In the genomic region with DNA sequence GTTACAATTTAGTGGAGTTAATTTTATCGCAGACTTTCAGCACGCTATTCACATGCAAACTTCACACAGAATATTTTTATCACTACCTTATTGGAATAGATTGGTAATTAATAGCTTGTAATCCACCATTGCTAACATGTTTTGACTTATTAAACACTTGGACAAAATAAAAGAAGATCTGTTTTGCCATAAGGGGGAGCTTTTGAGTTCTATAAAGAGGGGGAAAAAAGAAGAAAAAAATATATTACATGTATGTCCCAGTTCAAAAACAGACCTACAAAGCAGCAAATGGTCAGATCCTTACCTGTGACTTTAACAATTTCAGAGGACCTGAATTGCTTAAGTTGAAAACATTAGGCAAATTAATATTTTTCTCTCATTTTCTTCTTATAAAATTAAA, we compare ENCODE assay signal across 9 cellular contexts. TPM values are rescaled to one million over a fixed set of nuclear protein-coding genes. Genes with fewer than 3 reads are reported as not detected.
A peak's percentile ranks its signal among the peaks of the same experiment; 100 is the strongest.
DNase-seq lines count a peak whose midpoint lies in the region; TF ChIP-seq lines count a peak whose summit lies in the region.
"Had no signal": no experiment of that assay in that cellular context is flagged by ENCODE, and none has a peak within 500 bp of the region (broad histone marks: within the 10 kb centered on the region; RNA-seq: fewer than 3 reads in every experiment).

No MANE protein-coding gene starts in this region.

- peak; percentile 42 for TF ChIP-seq CTCF in AG09319 (IDR thresholded peaks at IDR 0.05; ENCODE audit: low read depth, low read length)
- peak; percentile 36; the same call in 1 of the 2 replicates for TF ChIP-seq CTCF in KMS-11 (conservative IDR thresholded peaks at IDR 0.05; ENCODE audit: low read depth, low read length)
- no peak for TF ChIP-seq CTCF in lower leg skin (IDR thresholded peaks at IDR 0.05)

- no peak for TF ChIP-seq POLR2A in lower leg skin (IDR thresholded peaks at IDR 0.05)

- intact Hi-C loops in lower leg skin (cut with DNase I; ENCODE audit: low total_unique reads): no loop called here

- DNase-seq in AG09319 (ENCODE audit: extremely low read depth, low read depth) (no peak), astrocyte of the hippocampus (ENCODE audit: low read depth, low spot score) (peak; percentile 55), lung microvascular endothelial cell (ENCODE audit: low read depth in 2 of 2) (peak; percentile 24 to 45), CD1c-positive myeloid dendritic cell (ENCODE audit: extremely low spot score) (no peak), caudate nucleus (lab: John Stamatoyannopoulos, UW) (no peak), lower leg skin (ENCODE audit: low spot score in 2 of 2) (no peak)
- DNase-seq in central memory CD4-positive, alpha-beta T cell: no peak
- DNase-seq: stimulated activated CD4-positive, alpha-beta T cell treated with anti-CD3 and anti-CD28 coated beads, Interleukin-4, amount 100 ng/mL, for 1 hour had no signal

- no peak overlapping the region for H3K4me2 ChIP-seq in KMS-11

- no peaks in the 10 kb centered on the region for H3K36me3 ChIP-seq in KMS-11 (ENCODE audit: insufficient read depth)

- no peaks in the 10 kb centered on the region; the same call in 1 of the 2 replicates for H3K27me3 ChIP-seq in KMS-11 (ENCODE audit: insufficient read depth, low read depth)

- no peak overlapping the region for H2AFZ ChIP-seq in KMS-11 (ENCODE audit: low read depth)

- H3K4me1 ChIP-seq in KMS-11 (ENCODE audit: low read depth, poor library complexity, severe bottlenecking): no peaks in the 10 kb centered on the region

- H3K4me3 ChIP-seq in KMS-11 (IDR thresholded peaks at IDR 0.05; ENCODE audit: insufficient read depth, low read depth, low read length): no peak overlapping the region
- no peak overlapping the region for H3K4me3 ChIP-seq in lower leg skin (ENCODE audit: low read depth, poor library complexity, severe bottlenecking)

- H3K9ac ChIP-seq in KMS-11: no peak overlapping the region

- 29 to 33% methylated on average over 2 of the region's 2 CpGs for WGBS in lower leg skin, 2 donors

- H3K27ac ChIP-seq in KMS-11 (no peak overlapping the region), caudate nucleus (ENCODE audit: low read depth, low read length) (no peak overlapping the region)

- no peaks in the 10 kb centered on the region for H4K20me1 ChIP-seq in KMS-11 (ENCODE audit: insufficient read depth)

- no peaks in the 10 kb centered on the region for H3K79me2 ChIP-seq in KMS-11 (ENCODE audit: insufficient read depth, low read depth)

RNA-seq across cellular contexts. Expression of a gene that starts 1.2 kb away (rescaled TPM):
- total RNA-seq in lung microvascular endothelial cell: 0.20 and 0.44 TPM in 2 replicates
- 1 to 10 TPM in 3 of 4 donors, under 1 TPM in 1; 0.64 to 2.2 (median 1.9) TPM for total RNA-seq in lower leg skin

Comparison
In these comparisons a context has a peak if more than half of its experiments do, and no peak if none do; other contexts are left out.
1. DNase-seq: peak in astrocyte of the hippocampus (single experiment) and lung microvascular endothelial cell (2 of 2); none in AG09319 (single experiment), CD1c-positive myeloid dendritic cell (single experiment), caudate nucleus (0 of 61), central memory CD4-positive, alpha-beta T cell (single experiment) and lower leg skin (0 of 2).
2. CTCF ChIP-seq: peak in AG09319 (single experiment) and KMS-11 (single experiment); none in lower leg skin (0 of 3).